Comparison of ENCODE assay signal across 8 cellular contexts in genomic region chr20:43590392-43591303, GRCh38.
DNase-seq lines count a peak whose midpoint lies in the region; ATAC-seq and TF ChIP-seq lines count a peak whose summit lies in the region.

Gene IFT52 (plus strand): TSS chr20:43590937. CDS start chr20:43594699, 3,762 bp downstream.

- H3K4me1 Mint-ChIP-seq in central memory CD8-positive, alpha-beta T cell: peaks cover 20% of the 10 kb centered on the region

- peak within 1 kb of the TSS; percentile 91 for H3K4me3 Mint-ChIP-seq in central memory CD8-positive, alpha-beta T cell

- peaks cover 12% of the 10 kb centered on the region for H3K27me3 Mint-ChIP-seq in central memory CD8-positive, alpha-beta T cell

- peak within 1 kb of the TSS; percentile 91 for H3K27ac Mint-ChIP-seq in central memory CD8-positive, alpha-beta T cell (ENCODE audit: low read depth)

- DNase-seq in AG08395 (ENCODE audit: low spot score) (peak; percentile 94), NCI-H345 treated with DMSO at 0.1 percent for 48 hours (lab: John Stamatoyannopoulos, UW; ENCODE audit: unreplicated experiment) (peak; percentile 95), iris pigment epithelial cell (ENCODE audit: low read depth) (peak; percentile 94)
- DNase-seq in activated CD4-positive, CD25-positive, alpha-beta regulatory T cell treated with anti-CD3 and anti-CD28 coated beads, Interleukin-2, amount 50 U/mL, for 16 hours (ENCODE audit: low read depth, low spot score): peak; percentile 74
- DNase-seq in central memory CD8-positive, alpha-beta T cell (ENCODE audit: low spot score in 2 of 2): peak; percentile 70 to 77
- DNase-seq in stimulated activated CD4-positive, alpha-beta T cell treated with anti-CD3 and anti-CD28 coated beads, Interleukin-12 subunit alpha, Interleukin-12 subunit beta, amount 100 ng/mL, for 4 hours: peak; percentile 85

- peak; percentile 66 for TF ChIP-seq POLR2A in GM18951 (IDR thresholded peaks at IDR 0.05; ENCODE audit: extremely low read depth, insufficient read depth, insufficient read length)

- in situ Hi-C loops in GM18951 (cut with MboI; ENCODE audit: low sequenced_read_pairs, unreplicated experiment): no loop called here

- peak; percentile 99 for ATAC-seq in HG03196 (IDR thresholded peaks at IDR 0.05; ENCODE audit: unreplicated experiment)
- ATAC-seq in central memory CD8-positive, alpha-beta T cell (replicated peaks; ENCODE audit: extremely low read depth, poor library complexity, severe bottlenecking): peak; percentile 99

- no peaks in the 10 kb centered on the region for H3K9me3 Mint-ChIP-seq in central memory CD8-positive, alpha-beta T cell

- peaks cover 15% of the 10 kb centered on the region for H3K36me3 Mint-ChIP-seq in central memory CD8-positive, alpha-beta T cell (ENCODE audit: insufficient read depth)

Comparison
In these comparisons a context has a peak if more than half of its experiments do, and no peak if none do; other contexts are left out.
1. Peak in every context shown above with its lines: DNase-seq and ATAC-seq.